In the genomic region with DNA sequence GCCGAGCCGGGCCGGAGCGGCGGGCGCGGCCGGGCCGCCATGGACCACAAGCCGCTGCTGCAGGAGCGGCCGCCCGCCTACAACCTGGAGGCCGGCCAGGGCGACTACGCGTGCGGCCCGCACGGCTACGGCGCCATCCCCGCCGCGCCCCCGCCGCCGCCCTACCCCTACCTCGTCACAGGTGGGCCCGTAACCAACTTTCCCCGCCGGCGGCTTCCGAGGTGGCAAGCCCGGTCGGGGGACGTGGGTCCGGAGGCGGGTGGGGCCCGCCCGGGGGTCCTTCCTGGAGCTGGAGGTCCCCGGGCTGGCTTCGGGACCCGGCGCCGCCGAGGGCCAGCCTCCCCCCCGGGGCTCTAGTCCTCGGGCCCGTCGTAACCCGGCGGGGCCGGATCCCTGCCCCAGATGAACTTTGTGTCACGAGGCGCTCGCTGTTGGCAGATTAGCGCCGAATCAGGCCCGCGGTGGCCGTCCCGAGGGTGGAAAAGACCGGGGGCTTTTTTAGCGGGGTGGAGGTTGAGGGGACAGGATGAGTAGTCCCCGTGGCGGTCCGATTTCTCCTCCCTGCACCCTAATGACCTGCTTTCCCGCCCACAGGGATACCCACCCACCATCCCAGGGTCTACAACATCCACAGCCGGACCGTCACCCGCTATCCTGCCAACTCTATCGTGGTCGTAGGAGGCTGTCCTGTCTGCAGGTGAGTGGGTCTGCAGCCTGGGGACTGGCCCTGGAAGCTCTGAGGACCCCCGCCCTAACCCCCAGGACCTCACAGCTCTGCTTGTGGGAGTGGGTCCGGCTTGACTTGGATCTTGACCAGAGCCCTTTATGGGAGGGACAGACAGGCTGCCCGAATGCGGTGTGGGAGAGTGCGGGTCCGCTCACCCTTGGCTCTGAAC, we compare ENCODE assay signal across 1 cellular context.
TF ChIP-seq lines count a peak whose summit lies in the region.

No MANE protein-coding gene starts in this region.

TF ChIP-seq in GM23338, 12 proteins besides CTCF, POLR2A, EP300 and RAD21 (continued from another document):
- TF ChIP-seq, protein P1, sequence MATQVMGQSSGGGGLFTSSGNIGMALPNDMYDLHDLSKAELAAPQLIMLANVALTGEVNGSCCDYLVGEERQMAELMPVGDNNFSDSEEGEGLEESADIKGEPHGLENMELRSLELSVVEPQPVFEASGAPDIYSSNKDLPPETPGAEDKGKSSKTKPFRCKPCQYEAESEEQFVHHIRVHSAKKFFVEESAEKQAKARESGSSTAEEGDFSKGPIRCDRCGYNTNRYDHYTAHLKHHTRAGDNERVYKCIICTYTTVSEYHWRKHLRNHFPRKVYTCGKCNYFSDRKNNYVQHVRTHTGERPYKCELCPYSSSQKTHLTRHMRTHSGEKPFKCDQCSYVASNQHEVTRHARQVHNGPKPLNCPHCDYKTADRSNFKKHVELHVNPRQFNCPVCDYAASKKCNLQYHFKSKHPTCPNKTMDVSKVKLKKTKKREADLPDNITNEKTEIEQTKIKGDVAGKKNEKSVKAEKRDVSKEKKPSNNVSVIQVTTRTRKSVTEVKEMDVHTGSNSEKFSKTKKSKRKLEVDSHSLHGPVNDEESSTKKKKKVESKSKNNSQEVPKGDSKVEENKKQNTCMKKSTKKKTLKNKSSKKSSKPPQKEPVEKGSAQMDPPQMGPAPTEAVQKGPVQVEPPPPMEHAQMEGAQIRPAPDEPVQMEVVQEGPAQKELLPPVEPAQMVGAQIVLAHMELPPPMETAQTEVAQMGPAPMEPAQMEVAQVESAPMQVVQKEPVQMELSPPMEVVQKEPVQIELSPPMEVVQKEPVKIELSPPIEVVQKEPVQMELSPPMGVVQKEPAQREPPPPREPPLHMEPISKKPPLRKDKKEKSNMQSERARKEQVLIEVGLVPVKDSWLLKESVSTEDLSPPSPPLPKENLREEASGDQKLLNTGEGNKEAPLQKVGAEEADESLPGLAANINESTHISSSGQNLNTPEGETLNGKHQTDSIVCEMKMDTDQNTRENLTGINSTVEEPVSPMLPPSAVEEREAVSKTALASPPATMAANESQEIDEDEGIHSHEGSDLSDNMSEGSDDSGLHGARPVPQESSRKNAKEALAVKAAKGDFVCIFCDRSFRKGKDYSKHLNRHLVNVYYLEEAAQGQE (IDR thresholded peaks at IDR 0.05; ENCODE audit: unreplicated experiment) = no peak
